Comparison of ENCODE assay signal across 9 cellular contexts in the genomic region with DNA sequence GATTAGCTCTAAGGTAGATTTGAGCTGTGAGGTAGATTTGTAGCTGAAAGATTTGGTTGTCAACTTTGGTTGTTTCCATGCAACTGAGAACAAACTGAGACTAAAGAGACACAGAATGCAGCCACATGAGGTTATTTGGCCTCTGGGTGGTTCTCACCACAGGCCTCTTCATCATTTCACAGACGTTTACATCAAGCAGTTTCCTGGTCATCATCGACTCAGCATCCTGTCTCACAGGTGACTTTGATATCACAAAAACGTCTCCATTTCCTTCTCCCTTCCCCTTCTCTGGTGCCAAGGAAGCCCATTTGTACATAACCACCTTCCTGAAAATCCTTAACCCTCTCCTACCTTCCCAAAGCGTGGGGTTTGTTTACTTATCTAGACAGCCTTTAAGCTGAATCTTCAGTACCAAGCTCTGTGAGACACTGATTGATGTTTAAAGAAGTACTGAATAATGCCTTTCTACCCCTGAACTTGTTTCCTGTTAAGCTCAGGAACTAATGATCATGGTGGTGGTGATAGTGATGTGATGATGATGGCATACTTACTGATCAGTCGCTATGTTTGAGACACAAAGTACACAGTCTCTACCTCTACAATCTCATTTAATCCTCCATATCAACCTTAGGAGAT.
DNase-seq lines count a peak whose midpoint lies in the region; ATAC-seq and TF ChIP-seq lines count a peak whose summit lies in the region.
"Had no signal": no experiment of that assay in that cellular context is flagged by ENCODE, and none has a peak within 500 bp of the region (broad histone marks: within the 10 kb centered on the region; RNA-seq: fewer than 3 reads in every experiment).

No MANE protein-coding gene starts in this region.

- H3K27me3 Mint-ChIP-seq in CD8-positive, alpha-beta T cell (ENCODE audit: low read depth): peaks cover 2% of the 10 kb centered on the region

- H3K4me1 ChIP-seq in CD8-positive, alpha-beta T cell (ENCODE audit: insufficient read depth, low read length): peaks cover 13% of the 10 kb centered on the region
- peaks cover 2% of the 10 kb centered on the region for H3K4me1 ChIP-seq in mesenchymal stem cell (ENCODE audit: control insufficient read depth, insufficient read depth, low read depth, low read length)

- intact Hi-C loops in CD8-positive, alpha-beta T cell (cut with DNase I, micrococcal nuclease): loop anchor here in 1 of 2 experiments (5.0 kb wide), 1 partner anchor 98 kb away; no protein-coding TSS in a partner anchor

- H3K27ac Mint-ChIP-seq in CD8-positive, alpha-beta T cell: peak overlapping the region; percentile 88

- peak overlapping the region in 1 of 2 experiments; percentile 54 for H2BK12ac ChIP-seq in mesenchymal stem cell (ENCODE audit: low read length in 2 of 2)

- no peak overlapping the region for H2BK15ac ChIP-seq in mesenchymal stem cell (ENCODE audit: low read depth, poor library complexity, severe bottlenecking)

- peak overlapping the region; percentile 39 for H2AK5ac ChIP-seq in mesenchymal stem cell (ENCODE audit: low read length, severe bottlenecking)

- no peak overlapping the region for H2BK120ac ChIP-seq in mesenchymal stem cell (ENCODE audit: low read depth, low read length)

- 20% methylated on average over 4 of the region's 5 CpGs for WGBS in mesenchymal stem cell

- peak overlapping the region; percentile 53 for H3K9ac ChIP-seq in mesenchymal stem cell (ENCODE audit: low read length)

- H4K8ac ChIP-seq in mesenchymal stem cell (ENCODE audit: low read length): no peak overlapping the region

- no peak overlapping the region for H3K23ac ChIP-seq in mesenchymal stem cell (ENCODE audit: low read length in 2 of 2)

- in situ Hi-C loops in astrocyte of the cerebellum (cut with HindIII; ENCODE audit: low sequenced_read_pairs): no loop called here

- no peak overlapping the region for H2BK5ac ChIP-seq in mesenchymal stem cell (ENCODE audit: low read depth, low read length, poor library complexity, severe bottlenecking)

- no peak overlapping the region for H4K91ac ChIP-seq in mesenchymal stem cell (ENCODE audit: low read length)

- no peaks in the 10 kb centered on the region for H3K27me3 ChIP-seq in CD8-positive, alpha-beta T cell (ENCODE audit: insufficient read depth, low read length)
- no peaks in the 10 kb centered on the region for H3K27me3 ChIP-seq in mesenchymal stem cell (ENCODE audit: control insufficient read depth in 1 of 2, insufficient read depth in 1 of 2, low read length in 2 of 2)

- H2AFZ ChIP-seq in mesenchymal stem cell (ENCODE audit: low read depth, low read length): no peak overlapping the region

- no peaks in the 10 kb centered on the region for H3K79me1 ChIP-seq in mesenchymal stem cell (replicated peaks; ENCODE audit: low read length, poor library complexity, severe bottlenecking)

- H3K9me3 ChIP-seq in CD8-positive, alpha-beta T cell (ENCODE audit: low read length): no peaks in the 10 kb centered on the region
- H3K9me3 ChIP-seq in mesenchymal stem cell (ENCODE audit: control insufficient read depth, low read length): no peaks in the 10 kb centered on the region

- H3K36me3 Mint-ChIP-seq in CD8-positive, alpha-beta T cell: no peaks in the 10 kb centered on the region

- no peak overlapping the region for H3K14ac ChIP-seq in mesenchymal stem cell (ENCODE audit: low read length in 2 of 2)

- H3K4me3 Mint-ChIP-seq in CD8-positive, alpha-beta T cell: no peak overlapping the region

- ATAC-seq in CD8-positive, alpha-beta T cell: peak; percentile 83
- no peak for ATAC-seq in HG02884 (IDR thresholded peaks at IDR 0.05; ENCODE audit: unreplicated experiment)
- ATAC-seq in HG03280 (IDR thresholded peaks at IDR 0.05; ENCODE audit: unreplicated experiment): no peak

- H3K4me1 Mint-ChIP-seq in CD8-positive, alpha-beta T cell (ENCODE audit: low read depth): peaks cover 16% of the 10 kb centered on the region

- POLR2A ChIA-PET in CD8-positive, alpha-beta T cell (lab: Charles Lee): interaction anchor here (0.6 to 1.4 kb wide), 3 partner anchors 35 to 769 kb away, joined by 3 to 4 read pairs (median 3); no protein-coding TSS in a partner anchor

- H3K27ac ChIP-seq in CD8-positive, alpha-beta T cell (ENCODE audit: low read depth, low read length): peak overlapping the region; percentile 14
- H3K27ac ChIP-seq in mesenchymal stem cell (ENCODE audit: low read length, poor library complexity, severe bottlenecking): no peak overlapping the region

- TF ChIP-seq CTCF in CD8-positive, alpha-beta T cell (IDR thresholded peaks at IDR 0.05): no peak
- TF ChIP-seq CTCF in astrocyte of the cerebellum (IDR thresholded peaks at IDR 0.05; ENCODE audit: low read depth, low read length, missing control alignments): no peak

- no peak overlapping the region for H3K4me2 ChIP-seq in mesenchymal stem cell (ENCODE audit: low read length, poor library complexity, severe bottlenecking)

- no peaks in the 10 kb centered on the region for H3K36me3 ChIP-seq in CD8-positive, alpha-beta T cell (ENCODE audit: insufficient read depth, low read length)
- H3K36me3 ChIP-seq in mesenchymal stem cell (ENCODE audit: control insufficient read depth in 1 of 2, insufficient read depth in 2 of 2, low read depth in 1 of 2, low read length in 2 of 2): peaks cover 8 to 21% of the 10 kb centered on the region in 2 experiments

- H3K9me3 Mint-ChIP-seq in CD8-positive, alpha-beta T cell: no peaks in the 10 kb centered on the region

- H3K18ac ChIP-seq in mesenchymal stem cell (ENCODE audit: low read depth in 1 of 2, low read length in 2 of 2): peak overlapping the region in 1 of 2 experiments; percentile 26

- DNase-seq in CD8-positive, alpha-beta T cell: peak; percentile 2 to 73 (median 29)
- DNase-seq in NCI-H226 (peak; percentile 72), astrocyte of the cerebellum (ENCODE audit: low read depth) (peak; percentile 13), mesenchymal stem cell (peak; percentile 58), NOMO-1 (lab: John Stamatoyannopoulos, UW; ENCODE audit: unreplicated experiment in 2 of 2) (no peak), 8988T (no peak)
- DNase-seq: SHP77 had no signal

- H3K4ac ChIP-seq in mesenchymal stem cell (ENCODE audit: low read depth in 1 of 2, low read length in 2 of 2): peak overlapping the region in 1 of 2 experiments; percentile 69

- H3K4me3 ChIP-seq in CD8-positive, alpha-beta T cell (ENCODE audit: low read depth, low read length): no peak overlapping the region
- H3K4me3 ChIP-seq in astrocyte of the cerebellum (ENCODE audit: low read depth, low read length) (no peak overlapping the region), mesenchymal stem cell (ENCODE audit: insufficient read depth in 1 of 2, low read depth in 1 of 2, low read length in 2 of 2) (no peak overlapping the region)

- CTCF ChIA-PET in CD8-positive, alpha-beta T cell (lab: Charles Lee): interaction anchor here (2.1 kb wide), 1 partner anchor 47 kb away, joined by 8 read pairs; no protein-coding TSS in a partner anchor

Comparison
In these comparisons a context has a peak if more than half of its experiments do, and no peak if none do; other contexts are left out.
1. DNase-seq: peak in CD8-positive, alpha-beta T cell (7 of 7), NCI-H226 (single experiment), astrocyte of the cerebellum (single experiment) and mesenchymal stem cell (single experiment); none in NOMO-1 (0 of 2) and 8988T (single experiment).